9 cellular contexts compared by ENCODE assay signal in genomic region chr16:82882982-82883863, GRCh38.
A peak's percentile ranks its signal among the peaks of the same experiment; 100 is the strongest.
DNase-seq lines count a peak whose midpoint lies in the region; ATAC-seq, FAIRE-seq and TF ChIP-seq lines count a peak whose summit lies in the region.
"Had no signal": no experiment of that assay in that cellular context is flagged by ENCODE, and none has a peak within 500 bp of the region (broad histone marks: within the 10 kb centered on the region; RNA-seq: fewer than 3 reads in every experiment).

No MANE protein-coding gene starts in this region.

- H3K9me3 ChIP-seq in T-helper 17 cell (ENCODE audit: control insufficient read depth, low read length, poor library complexity, severe bottlenecking): peaks cover 6% of the 10 kb centered on the region
- H3K9me3 ChIP-seq: transverse colon had no signal

- ATAC-seq in GM19351 (IDR thresholded peaks at IDR 0.05; ENCODE audit: unreplicated experiment): peak; percentile 97
- peak; percentile 63 for ATAC-seq in HG03025 (IDR thresholded peaks at IDR 0.05; ENCODE audit: low FRiP score, unreplicated experiment)
- peak; percentile 25 for ATAC-seq in T-helper 17 cell
- ATAC-seq in HG02840 (IDR thresholded peaks at IDR 0.05; ENCODE audit: low FRiP score, unreplicated experiment): no peak

- H3K4me1 Mint-ChIP-seq in T-helper 17 cell: no peaks in the 10 kb centered on the region

- no peak overlapping the region for H3K4me3 Mint-ChIP-seq in T-helper 17 cell

- H3K36me3 Mint-ChIP-seq in T-helper 17 cell (ENCODE audit: low read depth): no peaks in the 10 kb centered on the region

- TF ChIP-seq POLR2A in GM12891 (IDR thresholded peaks at IDR 0.05; ENCODE audit: low read depth, low read length): no peak

- H3K27ac Mint-ChIP-seq in T-helper 17 cell: no peak overlapping the region

- peaks cover 13% of the 10 kb centered on the region for H3K27me3 Mint-ChIP-seq in T-helper 17 cell

- no peak for FAIRE-seq in GM12891 (lab: Jason Lieb, UNC)

- DNase-seq in GM12891 (ENCODE audit: insufficient read length, low spot score) (no peak), T-helper 17 cell (no peak), hepatic stellate cell (ENCODE audit: low spot score) (no peak), NCI-H2171 treated with DMSO at 0.1 percent for 48 hours (lab: John Stamatoyannopoulos, UW) (no peak)
- DNase-seq in stimulated activated CD8-positive, alpha-beta memory T cell treated with anti-CD3 and anti-CD28 coated beads, Interleukin-4, amount 100 ng/mL, for 48 hours: no peak
- DNase-seq: transverse colon had no signal

TF ChIP-seq in GM12891, 5 proteins besides CTCF, POLR2A, EP300 and RAD21:
- TF ChIP-seq TAF1 (IDR thresholded peaks at IDR 0.05; ENCODE audit: low read depth, low read length) (no peak), SPI1 (IDR thresholded peaks at IDR 0.05; ENCODE audit: low read depth, low read length) (peak; percentile 72)
